In genomic region chr3:163811996-163812395, GRCh38 we compare ENCODE assay signal across 24 cellular contexts.
"Had no signal": no experiment of that assay in that cellular context is flagged by ENCODE, and none has a peak within 500 bp of the region (broad histone marks: within the 10 kb centered on the region; RNA-seq: fewer than 3 reads in every experiment).

No MANE protein-coding gene starts in this region.

- H3K27me3 Mint-ChIP-seq: naive B cell; natural killer cell treated with Interleukin-12 subunit alpha and Interleukin-12 subunit beta and Interleukin-15 and Interleukin-18, amount 100 ng/mL, for 72 hours had no signal

- H3K4me2 ChIP-seq: smooth muscle cell had no signal

- H3K4me1 Mint-ChIP-seq: naive B cell; stimulated activated effector memory CD8-positive, alpha-beta T cell treated with anti-CD3 and anti-CD28 coated beads, Interleukin-12 subunit alpha, Interleukin-12 subunit beta, amount 100 ng/mL, for 72 hours had no signal

- H3K36me3 Mint-ChIP-seq: mesothelial cell of epicardium; naive B cell; stimulated activated effector memory CD8-positive, alpha-beta T cell treated with anti-CD3 and anti-CD28 coated beads, Interleukin-12 subunit alpha, Interleukin-12 subunit beta, amount 100 ng/mL, for 72 hours; type B pancreatic cell had no signal

- H3K4me3 Mint-ChIP-seq: mesothelial cell of epicardium; naive B cell; natural killer cell treated with Interleukin-12 subunit alpha and Interleukin-12 subunit beta and Interleukin-15 and Interleukin-18, amount 100 ng/mL, for 72 hours; stimulated activated effector memory CD8-positive, alpha-beta T cell treated with anti-CD3 and anti-CD28 coated beads, Interleukin-12 subunit alpha, Interleukin-12 subunit beta, amount 100 ng/mL, for 72 hours; type B pancreatic cell had no signal

- H3K4me3 ChIP-seq: dorsolateral prefrontal cortex, gastrocnemius medialis, left lung, mucosa of descending colon, prostate gland, right atrium auricular region, smooth muscle cell, stomach, testis, tibial artery had no signal

- H3K27me3 ChIP-seq: dorsolateral prefrontal cortex, gastrocnemius medialis, left lung, right atrium auricular region, stomach, testis, tibial artery had no signal

- H3K27ac ChIP-seq: dorsolateral prefrontal cortex, gastrocnemius medialis, left lung, prostate gland, right atrium auricular region, stomach, testis, tibial artery had no signal

- H3K27ac Mint-ChIP-seq: mesothelial cell of epicardium; naive B cell; natural killer cell treated with Interleukin-12 subunit alpha and Interleukin-12 subunit beta and Interleukin-15 and Interleukin-18, amount 100 ng/mL, for 72 hours; stimulated activated effector memory CD8-positive, alpha-beta T cell treated with anti-CD3 and anti-CD28 coated beads, Interleukin-12 subunit alpha, Interleukin-12 subunit beta, amount 100 ng/mL, for 72 hours; type B pancreatic cell had no signal

- H3K9me3 ChIP-seq: gastrocnemius medialis, mucosa of descending colon, prostate gland, right atrium auricular region, stomach, testis, tibial artery had no signal

- DNase-seq: dorsolateral prefrontal cortex; effector CD4-positive, alpha-beta T cell; gastrocnemius medialis; head of caudate nucleus; kidney; left lung; mesenchymal stem cell; mucosa of descending colon; naive B cell; nucleus accumbens; stimulated activated CD4-positive, alpha-beta T cell treated with anti-CD3 and anti-CD28 coated beads, Interleukin-2, amount 100 ng/mL, for 24 hours; stimulated activated CD4-positive, alpha-beta T cell treated with anti-CD3 and anti-CD28 coated beads, Interleukin-4, amount 100 ng/mL, for 24 hours; stimulated activated naive CD4-positive, alpha-beta T cell treated with Interleukin-2 at 50 U/mL for 16 hours; stomach; testis; tibial artery had no signal

- H3K36me3 ChIP-seq: gastrocnemius medialis, left lung, prostate gland, right atrium auricular region, stomach, tibial artery had no signal

- ATAC-seq: gastrocnemius medialis; left lung; mucosa of descending colon; natural killer cell treated with Interleukin-12 subunit alpha and Interleukin-12 subunit beta and Interleukin-15 and Interleukin-18, amount 100 ng/mL, for 72 hours; sciatic nerve; stimulated activated effector memory CD8-positive, alpha-beta T cell treated with anti-CD3 and anti-CD28 coated beads, Interleukin-12 subunit alpha, Interleukin-12 subunit beta, amount 100 ng/mL, for 72 hours had no signal

- H3K9me3 Mint-ChIP-seq: stimulated activated effector memory CD8-positive, alpha-beta T cell treated with anti-CD3 and anti-CD28 coated beads, Interleukin-12 subunit alpha, Interleukin-12 subunit beta, amount 100 ng/mL, for 72 hours; type B pancreatic cell had no signal

- H3K4me1 ChIP-seq: gastrocnemius medialis, left lung, prostate gland, right atrium auricular region, stomach, testis, tibial artery had no signal
